In genomic region chr4:23161787-23162186, GRCh38 we compare ENCODE assay signal across 32 cellular contexts.
"Had no signal": no experiment of that assay in that cellular context is flagged by ENCODE, and none has a peak within 500 bp of the region (broad histone marks: within the 10 kb centered on the region; RNA-seq: fewer than 3 reads in every experiment).

No MANE protein-coding gene starts in this region.

- H3K27ac Mint-ChIP-seq: activated CD4-positive, alpha-beta memory T cell treated with anti-CD3 and anti-CD28 coated beads, Interleukin-2, amount 10 ng/mL, durations not matched to agents 7 days and 5 days; activated CD4-positive, alpha-beta T cell treated with anti-CD3 and anti-CD28 coated beads, Interleukin-2, amount 10 ng/mL, durations not matched to agents 7 days and 5 days; activated naive CD4-positive, alpha-beta T cell treated with anti-CD3 and anti-CD28 coated beads, Interleukin-2, amount 10 ng/mL, durations not matched to agents 7 days and 5 days; activated naive CD8-positive, alpha-beta T cell treated with anti-CD3 and anti-CD28 coated beads, Interleukin-2, amount 10 ng/mL, durations not matched to agents 7 days and 5 days; activated T-cell treated with anti-CD3 and anti-CD28 coated beads, Interleukin-2, amount 50 U/mL, for 24 hours; effector memory CD8-positive, alpha-beta T cell; natural killer cell; progenitor cell of endocrine pancreas had no signal

- H3K36me3 ChIP-seq: ascending aorta, cardiac muscle cell, colonic mucosa, left lung, lower lobe of right lung, ovary, transverse colon had no signal

- H3K4me1 Mint-ChIP-seq: activated CD4-positive, alpha-beta memory T cell treated with anti-CD3 and anti-CD28 coated beads, Interleukin-2, amount 10 ng/mL, durations not matched to agents 7 days and 5 days; activated CD4-positive, alpha-beta T cell treated with anti-CD3 and anti-CD28 coated beads, Interleukin-2, amount 10 ng/mL, durations not matched to agents 7 days and 5 days; activated naive CD4-positive, alpha-beta T cell treated with anti-CD3 and anti-CD28 coated beads, Interleukin-2, amount 10 ng/mL, durations not matched to agents 7 days and 5 days; activated naive CD8-positive, alpha-beta T cell treated with anti-CD3 and anti-CD28 coated beads, Interleukin-2, amount 10 ng/mL, durations not matched to agents 7 days and 5 days; natural killer cell had no signal

- FAIRE-seq: endothelial cell of umbilical vein, islet of Langerhans had no signal

- H3K27me3 ChIP-seq: ascending aorta, cardiac muscle cell, colonic mucosa, left lung, ovary, testis, transverse colon had no signal

- H3K4me3 ChIP-seq: ascending aorta, cardiac muscle cell, colonic mucosa, left lung, lower lobe of right lung, ovary, skin epidermis, testis, transverse colon had no signal

- DNase-seq: activated CD4-positive, alpha-beta memory T cell treated with anti-CD3 and anti-CD28 coated beads, Interleukin-2, amount 10 ng/mL, durations not matched to agents 7 days and 5 days; activated CD4-positive, alpha-beta T cell treated with anti-CD3 and anti-CD28 coated beads for 1 hour; activated CD4-positive, alpha-beta T cell treated with anti-CD3 and anti-CD28 coated beads, Interleukin-2, amount 10 ng/mL, durations not matched to agents 7 days and 5 days; activated CD8-positive, alpha-beta memory T cell treated with anti-CD3 and anti-CD28 coated beads, Interleukin-2, amount 50 U/mL, for 48 hours; activated gamma-delta T cell; activated naive CD4-positive, alpha-beta T cell treated with anti-CD3 and anti-CD28 coated beads, Interleukin-2, amount 10 ng/mL, durations not matched to agents 7 days and 5 days; activated naive CD8-positive, alpha-beta T cell treated with anti-CD3 and anti-CD28 coated beads, Interleukin-2, amount 10 ng/mL, durations not matched to agents 7 days and 5 days; activated T-cell treated with anti-CD3 and anti-CD28 coated beads, Interleukin-2, amount 50 U/mL, for 24 hours; cerebellar nuclear complex; colonic mucosa; effector memory CD8-positive, alpha-beta T cell; head of caudate nucleus; hypothalamus; left lung; lower lobe of right lung; mesenchymal stem cell; natural killer cell; ovary; stimulated activated CD4-positive, alpha-beta T cell treated with anti-CD3 and anti-CD28 coated beads, Interleukin-12 subunit alpha, Interleukin-12 subunit beta, amount 100 ng/mL, for 4 hours; stimulated activated CD4-positive, alpha-beta T cell treated with anti-CD3 and anti-CD28 coated beads, Interleukin-4, amount 100 ng/mL, for 1 hour; stimulated activated naive CD8-positive, alpha-beta T cell treated with anti-CD3 and anti-CD28 coated beads, Interleukin-15, Interleukin-2, amounts not matched to agents 100 U/mL and 50 U/mL, for 24 hours; T-helper 2 cell; testis; transverse colon had no signal

- H3K4me1 ChIP-seq: ascending aorta, colonic mucosa, left lung, lower lobe of right lung, testis, transverse colon had no signal

- H3K36me3 Mint-ChIP-seq: activated naive CD4-positive, alpha-beta T cell treated with anti-CD3 and anti-CD28 coated beads, Interleukin-2, amount 10 ng/mL, durations not matched to agents 7 days and 5 days; activated naive CD8-positive, alpha-beta T cell treated with anti-CD3 and anti-CD28 coated beads, Interleukin-2, amount 10 ng/mL, durations not matched to agents 7 days and 5 days; brain; natural killer cell had no signal

- H3K9me3 Mint-ChIP-seq: activated CD4-positive, alpha-beta memory T cell treated with anti-CD3 and anti-CD28 coated beads, Interleukin-2, amount 10 ng/mL, durations not matched to agents 7 days and 5 days; activated CD4-positive, alpha-beta T cell treated with anti-CD3 and anti-CD28 coated beads, Interleukin-2, amount 10 ng/mL, durations not matched to agents 7 days and 5 days; activated naive CD4-positive, alpha-beta T cell treated with anti-CD3 and anti-CD28 coated beads, Interleukin-2, amount 10 ng/mL, durations not matched to agents 7 days and 5 days; brain had no signal

- H3K9me3 ChIP-seq: ascending aorta, colonic mucosa, left lung, lower lobe of right lung, ovary, testis, transverse colon had no signal

- H3K27ac ChIP-seq: ascending aorta, cardiac muscle cell, colonic mucosa, left lung, lower lobe of right lung, ovary, skin epidermis, testis, transverse colon had no signal

- H3K27me3 Mint-ChIP-seq: activated CD4-positive, alpha-beta memory T cell treated with anti-CD3 and anti-CD28 coated beads, Interleukin-2, amount 10 ng/mL, durations not matched to agents 7 days and 5 days; activated CD4-positive, alpha-beta T cell treated with anti-CD3 and anti-CD28 coated beads, Interleukin-2, amount 10 ng/mL, durations not matched to agents 7 days and 5 days; activated naive CD4-positive, alpha-beta T cell treated with anti-CD3 and anti-CD28 coated beads, Interleukin-2, amount 10 ng/mL, durations not matched to agents 7 days and 5 days; activated naive CD8-positive, alpha-beta T cell treated with anti-CD3 and anti-CD28 coated beads, Interleukin-2, amount 10 ng/mL, durations not matched to agents 7 days and 5 days; activated T-cell treated with anti-CD3 and anti-CD28 coated beads, Interleukin-2, amount 50 U/mL, for 24 hours; effector memory CD8-positive, alpha-beta T cell; progenitor cell of endocrine pancreas had no signal

- H3K4me3 Mint-ChIP-seq: activated CD4-positive, alpha-beta memory T cell treated with anti-CD3 and anti-CD28 coated beads, Interleukin-2, amount 10 ng/mL, durations not matched to agents 7 days and 5 days; activated CD4-positive, alpha-beta T cell treated with anti-CD3 and anti-CD28 coated beads, Interleukin-2, amount 10 ng/mL, durations not matched to agents 7 days and 5 days; activated naive CD4-positive, alpha-beta T cell treated with anti-CD3 and anti-CD28 coated beads, Interleukin-2, amount 10 ng/mL, durations not matched to agents 7 days and 5 days; activated naive CD8-positive, alpha-beta T cell treated with anti-CD3 and anti-CD28 coated beads, Interleukin-2, amount 10 ng/mL, durations not matched to agents 7 days and 5 days; activated T-cell treated with anti-CD3 and anti-CD28 coated beads, Interleukin-2, amount 50 U/mL, for 24 hours; effector memory CD8-positive, alpha-beta T cell; natural killer cell had no signal

- ATAC-seq: effector memory CD8-positive, alpha-beta T cell; left lung; lower lobe of right lung; natural killer cell; sciatic nerve; stimulated activated naive CD8-positive, alpha-beta T cell treated with anti-CD3 and anti-CD28 coated beads, Interleukin-15, Interleukin-2, amounts not matched to agents 100 U/mL and 50 U/mL, for 24 hours had no signal
